3 cellular contexts compared by ENCODE assay signal in genomic region chr14:69290881-69291280, GRCh38. TPM values are rescaled to one million over a fixed set of nuclear protein-coding genes. Genes with fewer than 3 reads are reported as not detected.
"Had no signal": no experiment of that assay in that cellular context is flagged by ENCODE, and none has a peak within 500 bp of the region (broad histone marks: within the 10 kb centered on the region; RNA-seq: fewer than 3 reads in every experiment).

No MANE protein-coding gene starts in this region.

RNA-seq across cellular contexts. Expression of gene GALNT16, which starts 30.9 kb away (rescaled TPM):
- total RNA-seq: activated CD4-positive, alpha-beta memory T cell treated with anti-CD3 and anti-CD28 coated beads, Interleukin-2, amount 10 ng/mL, durations not matched to agents 7 days and 5 days; activated CD4-positive, alpha-beta T cell treated with anti-CD3 and anti-CD28 coated beads, Interleukin-2, amount 10 ng/mL, durations not matched to agents 7 days and 5 days; T-helper 2 cell treated with Interferon-gamma antibody and Interleukin-4, amounts not matched to agents 100 ng/mL and 5 ng/mL, for 36 hours had no signal
